In genomic region chr4:140252742-140253555, GRCh38 we compare ENCODE assay signal across 8 cellular contexts.
DNase-seq lines count a peak whose midpoint lies in the region; ATAC-seq and TF ChIP-seq lines count a peak whose summit lies in the region.

No MANE protein-coding gene starts in this region.

- peak overlapping the region; percentile 93 for H3K27ac ChIP-seq in smooth muscle cell (ENCODE audit: low read depth)

- H3K4me1 ChIP-seq in smooth muscle cell (ENCODE audit: low read depth), result peaks cover 27% of the 10 kb centered on the region

- H3K4me2 ChIP-seq in smooth muscle cell, result peak overlapping the region; percentile 89

- ATAC-seq in HG02678 (IDR thresholded peaks at IDR 0.05; ENCODE audit: unreplicated experiment), result peak; percentile 61
- ATAC-seq in GM21423 (IDR thresholded peaks at IDR 0.05; ENCODE audit: unreplicated experiment), result no peak

- WGBS in smooth muscle cell (ENCODE audit: low lambda C conversion rate), result 1% methylated on average over 45 of the region's 72 CpGs

- H3K36me3 ChIP-seq in smooth muscle cell (ENCODE audit: low read depth), result no peaks in the 10 kb centered on the region

- no peaks in the 10 kb centered on the region for H3K79me2 ChIP-seq in smooth muscle cell (ENCODE audit: low read depth)

- peak overlapping the region; percentile 90 for H3K9ac ChIP-seq in smooth muscle cell (ENCODE audit: low read depth)

- peaks cover 16% of the 10 kb centered on the region for H3F3A ChIP-seq in smooth muscle cell (ENCODE audit: low read depth)

- H3K9me3 ChIP-seq in smooth muscle cell (replicated peaks; ENCODE audit: low read depth), result no peaks in the 10 kb centered on the region

- peak overlapping the region; percentile 58 for H3K4me3 ChIP-seq in smooth muscle cell

- no peaks in the 10 kb centered on the region for H4K20me1 ChIP-seq in smooth muscle cell (ENCODE audit: low read depth)

- TF ChIP-seq CTCF in smooth muscle cell (IDR thresholded peaks at IDR 0.05; ENCODE audit: borderline replicate concordance, insufficient read depth, poor library complexity, severe bottlenecking), result peak; percentile 99

- DNase-seq in GDM1 (lab: John Stamatoyannopoulos, UW) (peak; percentile 66), NCI-H2107 (lab: John Stamatoyannopoulos, UW) (peak; percentile 66), islet precursor cell (peak; percentile 91), smooth muscle cell (lab: John Stamatoyannopoulos, UW; ENCODE audit: unreplicated experiment) (peak; percentile 66)
- peak; percentile 29 for DNase-seq in activated CD4-positive, CD25-positive, alpha-beta regulatory T cell treated with anti-CD3 and anti-CD28 coated beads, Interleukin-2, amount 50 U/mL, for 16 hours (ENCODE audit: low read depth, low spot score)
- peak; percentile 35 for DNase-seq in central memory CD4-positive, alpha-beta T cell

- no peaks in the 10 kb centered on the region for H3K27me3 ChIP-seq in smooth muscle cell (ENCODE audit: low read depth)

- H2AFZ ChIP-seq in smooth muscle cell (ENCODE audit: low read depth), result peak overlapping the region; percentile 84

Comparison
In these comparisons a context has a peak if more than half of its experiments do, and no peak if none do; other contexts are left out.
1. DNase-seq: peak in every context shown above with its lines; median percentile 91 in islet precursor cell; 66 in GDM1; 66 in NCI-H2107; 66 in smooth muscle cell; 35 in central memory CD4-positive, alpha-beta T cell; 29 in activated CD4-positive, CD25-positive, alpha-beta regulatory T cell treated with anti-CD3 and anti-CD28 coated beads, Interleukin-2, amount 50 U/mL, for 16 hours.